ENCODE assay signal across 39 cellular contexts in genomic region chr12:132575661-132576060, GRCh38. TPM values are rescaled to one million over a fixed set of nuclear protein-coding genes. Genes with fewer than 3 reads are reported as not detected.
"Had no signal": no experiment of that assay in that cellular context is flagged by ENCODE, and none has a peak within 500 bp of the region (broad histone marks: within the 10 kb centered on the region; RNA-seq: fewer than 3 reads in every experiment).

No MANE protein-coding gene starts in this region.

- H3K4me3 ChIP-seq: adrenal gland, cardiac muscle cell had no signal

- H3K4me1 ChIP-seq: adrenal gland had no signal

- H3K27me3 Mint-ChIP-seq: activated B cell treated with CpG ODN at 0.5 μM for 24 hours; activated CD4-positive, alpha-beta memory T cell treated with anti-CD3 and anti-CD28 coated beads for 36 hours; activated CD4-positive, alpha-beta T cell treated with anti-CD3 and anti-CD28 coated beads, Interleukin-2, amount 10 ng/mL, durations not matched to agents 24 days and 14 days; activated CD8-positive, alpha-beta memory T cell treated with anti-CD3 and anti-CD28 coated beads, Interleukin-2, amount 10 ng/mL, durations not matched to agents 7 days and 5 days; activated CD8-positive, alpha-beta T cell treated with anti-CD3 and anti-CD28 coated beads for 36 hours; activated naive CD8-positive, alpha-beta T cell treated with anti-CD3 and anti-CD28 coated beads for 36 hours; activated T-helper 17 cell treated with anti-CD3 and anti-CD28 coated beads, Interleukin-2, amount 50 U/mL, for 72 hours; brain; central memory CD8-positive, alpha-beta T cell had no signal

- FAIRE-seq: bronchial epithelial cell, TTC549 had no signal

- ATAC-seq: activated CD8-positive, alpha-beta memory T cell treated with anti-CD3 and anti-CD28 coated beads, Interleukin-2, amount 10 ng/mL, durations not matched to agents 7 days and 5 days; activated CD8-positive, alpha-beta T cell treated with anti-CD3 and anti-CD28 coated beads for 36 hours; activated naive CD4-positive, alpha-beta T cell treated with anti-CD3 and anti-CD28 coated beads, Interleukin-2, amount 50 U/mL, for 72 hours; activated T-cell treated with anti-CD3 and anti-CD28 coated beads, Interleukin-2, amount 50 U/mL, for 4 hours; activated T-cell treated with anti-CD3 and anti-CD28 coated beads, Interleukin-2, amount 50 U/mL, for 72 hours; activated T-helper 17 cell treated with anti-CD3 and anti-CD28 coated beads, Interleukin-2, amount 50 U/mL, for 72 hours had no signal

- DNase-seq: activated B cell treated with CpG ODN at 0.5 μM for 24 hours; activated CD4-positive, alpha-beta memory T cell treated with anti-CD3 and anti-CD28 coated beads for 36 hours; activated CD4-positive, alpha-beta T cell treated with anti-CD3 and anti-CD28 coated beads for 4 hours; activated CD4-positive, alpha-beta T cell treated with anti-CD3 and anti-CD28 coated beads, Interleukin-2, amount 10 ng/mL, durations not matched to agents 24 days and 14 days; activated CD4-positive, alpha-beta T cell treated with anti-CD3 and anti-CD28 coated beads, Interleukin-2, amount 50 U/mL, for 1 hour; activated CD4-positive, alpha-beta T cell treated with anti-CD3 and anti-CD28 coated beads, Interleukin-2, amount 50 U/mL, for 4 hours; activated CD4-positive, CD25-positive, alpha-beta regulatory T cell treated with anti-CD3 and anti-CD28 coated beads, Interleukin-2, amount 50 U/mL, for 72 hours; activated CD8-positive, alpha-beta memory T cell treated with anti-CD3 and anti-CD28 coated beads for 24 hours; activated CD8-positive, alpha-beta memory T cell treated with anti-CD3 and anti-CD28 coated beads, Interleukin-2, amount 10 ng/mL, durations not matched to agents 7 days and 5 days; activated CD8-positive, alpha-beta memory T cell treated with anti-CD3 and anti-CD28 coated beads, Interleukin-2, amount 50 U/mL, for 48 hours; activated CD8-positive, alpha-beta T cell treated with anti-CD3 and anti-CD28 coated beads for 36 hours; activated effector memory CD4-positive, alpha-beta T cell treated with anti-CD3 and anti-CD28 coated beads, Interleukin-2, amount 50 U/mL, for 16 hours; activated gamma-delta T cell treated with Interleukin-2 at 50 U/mL for 16 hours; activated naive CD4-positive, alpha-beta T cell; activated naive CD4-positive, alpha-beta T cell treated with anti-CD3 and anti-CD28 coated beads for 36 hours; activated naive CD4-positive, alpha-beta T cell treated with anti-CD3 and anti-CD28 coated beads, Interleukin-2, amount 50 U/mL, for 16 hours; activated naive CD8-positive, alpha-beta T cell treated with anti-CD3 and anti-CD28 coated beads for 36 hours; activated T-cell treated with anti-CD3 and anti-CD28 coated beads, Interleukin-2, amount 50 U/mL, for 4 hours; activated T-cell treated with anti-CD3 and anti-CD28 coated beads, Interleukin-2, amount 50 U/mL, for 72 hours; adrenal gland; amniotic stem cell; aorta; caudate nucleus; cerebellar nuclear complex; T-helper 1 cell; T-helper 2 cell; T-helper 9 cell had no signal

- H3K4me1 Mint-ChIP-seq: activated B cell treated with CpG ODN at 0.5 μM for 24 hours; activated CD4-positive, alpha-beta T cell treated with anti-CD3 and anti-CD28 coated beads, Interleukin-2, amount 10 ng/mL, durations not matched to agents 24 days and 14 days; activated CD8-positive, alpha-beta memory T cell treated with anti-CD3 and anti-CD28 coated beads, Interleukin-2, amount 10 ng/mL, durations not matched to agents 7 days and 5 days; activated naive CD8-positive, alpha-beta T cell treated with anti-CD3 and anti-CD28 coated beads for 36 hours; activated T-helper 17 cell treated with anti-CD3 and anti-CD28 coated beads, Interleukin-2, amount 50 U/mL, for 72 hours; central memory CD8-positive, alpha-beta T cell had no signal

- H3K36me3 Mint-ChIP-seq: activated CD8-positive, alpha-beta memory T cell treated with anti-CD3 and anti-CD28 coated beads, Interleukin-2, amount 10 ng/mL, durations not matched to agents 7 days and 5 days; activated naive CD4-positive, alpha-beta T cell treated with anti-CD3 and anti-CD28 coated beads, Interleukin-2, amount 50 U/mL, for 72 hours had no signal

- H3K9me3 Mint-ChIP-seq: activated B cell treated with CpG ODN at 0.5 μM for 24 hours; activated CD4-positive, alpha-beta memory T cell treated with anti-CD3 and anti-CD28 coated beads for 36 hours; activated CD4-positive, alpha-beta T cell treated with anti-CD3 and anti-CD28 coated beads, Interleukin-2, amount 10 ng/mL, durations not matched to agents 24 days and 14 days; activated CD8-positive, alpha-beta T cell treated with anti-CD3 and anti-CD28 coated beads for 36 hours; activated naive CD4-positive, alpha-beta T cell treated with anti-CD3 and anti-CD28 coated beads for 36 hours; activated naive CD4-positive, alpha-beta T cell treated with anti-CD3 and anti-CD28 coated beads, Interleukin-2, amount 50 U/mL, for 72 hours; activated naive CD8-positive, alpha-beta T cell treated with anti-CD3 and anti-CD28 coated beads for 36 hours; activated T-cell treated with anti-CD3 and anti-CD28 coated beads, Interleukin-2, amount 50 U/mL, for 4 hours; activated T-cell treated with anti-CD3 and anti-CD28 coated beads, Interleukin-2, amount 50 U/mL, for 72 hours; activated T-helper 1 cell treated with anti-CD3 and anti-CD28 coated beads, Interleukin-12 subunit alpha, Interleukin-12 subunit beta, Interleukin-2, Interleukin-4 antibody, amounts not matched to agents 30 ng/mL and 10 ng/mL and 1 ng/mL, durations not matched to agents 14 hours and 24 hours and 36 hours; activated T-helper 17 cell treated with anti-CD3 and anti-CD28 coated beads, Interleukin-2, amount 50 U/mL, for 72 hours; brain; central memory CD8-positive, alpha-beta T cell; T-helper 1 cell treated with Interleukin-12 subunit alpha and Interleukin-12 subunit beta and Interleukin-4 antibody, amounts not matched to agents 30 μg/mL and 1 μg/mL, for 36 hours; T-helper 2 cell treated with Interferon-gamma antibody and Interleukin-4, amounts not matched to agents 5 μg/mL and 100 μg/mL, for 36 hours had no signal

- H3K9me3 ChIP-seq: adrenal gland had no signal

- H3K4me3 Mint-ChIP-seq: activated B cell treated with CpG ODN at 0.5 μM for 24 hours; activated CD4-positive, alpha-beta memory T cell treated with anti-CD3 and anti-CD28 coated beads for 36 hours; activated CD4-positive, alpha-beta T cell treated with anti-CD3 and anti-CD28 coated beads, Interleukin-2, amount 10 ng/mL, durations not matched to agents 24 days and 14 days; activated CD8-positive, alpha-beta memory T cell treated with anti-CD3 and anti-CD28 coated beads, Interleukin-2, amount 10 ng/mL, durations not matched to agents 7 days and 5 days; activated CD8-positive, alpha-beta T cell treated with anti-CD3 and anti-CD28 coated beads for 36 hours; activated naive CD4-positive, alpha-beta T cell treated with anti-CD3 and anti-CD28 coated beads for 36 hours; activated naive CD8-positive, alpha-beta T cell treated with anti-CD3 and anti-CD28 coated beads for 36 hours; activated T-cell treated with anti-CD3 and anti-CD28 coated beads, Interleukin-2, amount 50 U/mL, for 4 hours; activated T-cell treated with anti-CD3 and anti-CD28 coated beads, Interleukin-2, amount 50 U/mL, for 72 hours; activated T-helper 1 cell treated with anti-CD3 and anti-CD28 coated beads, Interleukin-12 subunit alpha, Interleukin-12 subunit beta, Interleukin-2, Interleukin-4 antibody, amounts not matched to agents 30 ng/mL and 10 ng/mL and 1 ng/mL, durations not matched to agents 14 hours and 24 hours and 36 hours; activated T-helper 17 cell treated with anti-CD3 and anti-CD28 coated beads, Interleukin-2, amount 50 U/mL, for 72 hours; brain; central memory CD8-positive, alpha-beta T cell; T-helper 1 cell treated with Interleukin-12 subunit alpha and Interleukin-12 subunit beta and Interleukin-4 antibody, amounts not matched to agents 30 μg/mL and 1 μg/mL, for 36 hours; T-helper 2 cell treated with Interferon-gamma antibody and Interleukin-4, amounts not matched to agents 5 μg/mL and 100 μg/mL, for 36 hours had no signal

- H3K27ac ChIP-seq: adrenal gland, cardiac muscle cell, VCaP had no signal

- H3K27me3 ChIP-seq: adrenal gland, cardiac muscle cell had no signal

- H3K27ac Mint-ChIP-seq: activated B cell treated with CpG ODN at 0.5 μM for 24 hours; activated CD4-positive, alpha-beta memory T cell treated with anti-CD3 and anti-CD28 coated beads for 36 hours; activated CD4-positive, alpha-beta T cell treated with anti-CD3 and anti-CD28 coated beads, Interleukin-2, amount 10 ng/mL, durations not matched to agents 24 days and 14 days; activated CD8-positive, alpha-beta memory T cell treated with anti-CD3 and anti-CD28 coated beads, Interleukin-2, amount 10 ng/mL, durations not matched to agents 7 days and 5 days; activated CD8-positive, alpha-beta T cell treated with anti-CD3 and anti-CD28 coated beads for 36 hours; activated naive CD4-positive, alpha-beta T cell treated with anti-CD3 and anti-CD28 coated beads for 36 hours; activated naive CD4-positive, alpha-beta T cell treated with anti-CD3 and anti-CD28 coated beads, Interleukin-2, amount 50 U/mL, for 72 hours; activated naive CD8-positive, alpha-beta T cell treated with anti-CD3 and anti-CD28 coated beads for 36 hours; activated T-cell treated with anti-CD3 and anti-CD28 coated beads, Interleukin-2, amount 50 U/mL, for 72 hours; activated T-helper 1 cell treated with anti-CD3 and anti-CD28 coated beads, Interleukin-12 subunit alpha, Interleukin-12 subunit beta, Interleukin-2, Interleukin-4 antibody, amounts not matched to agents 30 ng/mL and 10 ng/mL and 1 ng/mL, durations not matched to agents 14 hours and 24 hours and 36 hours; activated T-helper 17 cell treated with anti-CD3 and anti-CD28 coated beads, Interleukin-2, amount 50 U/mL, for 72 hours; T-helper 1 cell treated with Interleukin-12 subunit alpha and Interleukin-12 subunit beta and Interleukin-4 antibody, amounts not matched to agents 30 μg/mL and 1 μg/mL, for 36 hours; T-helper 2 cell treated with Interferon-gamma antibody and Interleukin-4, amounts not matched to agents 5 μg/mL and 100 μg/mL, for 36 hours had no signal

RNA-seq across cellular contexts. Expression of gene LRCOL1, which starts 34.7 kb away (rescaled TPM):
- total RNA-seq: activated B cell treated with CpG ODN at 0.5 μM for 24 hours; activated CD4-positive, alpha-beta memory T cell treated with anti-CD3 and anti-CD28 coated beads for 36 hours; activated CD4-positive, alpha-beta T cell treated with anti-CD3 and anti-CD28 coated beads, Interleukin-2, amount 10 ng/mL, durations not matched to agents 24 days and 14 days; activated CD8-positive, alpha-beta memory T cell treated with anti-CD3 and anti-CD28 coated beads, Interleukin-2, amount 10 ng/mL, durations not matched to agents 7 days and 5 days; activated CD8-positive, alpha-beta T cell treated with anti-CD3 and anti-CD28 coated beads for 36 hours; activated naive CD4-positive, alpha-beta T cell treated with anti-CD3 and anti-CD28 coated beads for 36 hours; activated naive CD4-positive, alpha-beta T cell treated with anti-CD3 and anti-CD28 coated beads, Interleukin-2, amount 50 U/mL, for 72 hours; activated naive CD8-positive, alpha-beta T cell treated with anti-CD3 and anti-CD28 coated beads for 36 hours; activated T-cell treated with anti-CD3 and anti-CD28 coated beads, Interleukin-2, amount 50 U/mL, for 4 hours; activated T-cell treated with anti-CD3 and anti-CD28 coated beads, Interleukin-2, amount 50 U/mL, for 72 hours; activated T-helper 1 cell treated with anti-CD3 and anti-CD28 coated beads, Interleukin-12 subunit alpha, Interleukin-12 subunit beta, Interleukin-2, Interleukin-4 antibody, amounts not matched to agents 30 ng/mL and 10 ng/mL and 1 ng/mL, durations not matched to agents 14 hours and 24 hours and 36 hours; activated T-helper 17 cell treated with anti-CD3 and anti-CD28 coated beads, Interleukin-2, amount 50 U/mL, for 72 hours; bronchial epithelial cell; cardiac muscle cell; chondrocyte had no signal
- polyA plus RNA-seq: cardiac muscle cell had no signal

RNA-seq across cellular contexts. Expression of gene P2RX2, which starts 42.9 kb away (rescaled TPM):
- total RNA-seq: activated B cell treated with CpG ODN at 0.5 μM for 24 hours; activated CD4-positive, alpha-beta memory T cell treated with anti-CD3 and anti-CD28 coated beads for 36 hours; activated CD4-positive, alpha-beta T cell treated with anti-CD3 and anti-CD28 coated beads, Interleukin-2, amount 10 ng/mL, durations not matched to agents 24 days and 14 days; activated CD8-positive, alpha-beta memory T cell treated with anti-CD3 and anti-CD28 coated beads, Interleukin-2, amount 10 ng/mL, durations not matched to agents 7 days and 5 days; activated CD8-positive, alpha-beta T cell treated with anti-CD3 and anti-CD28 coated beads for 36 hours; activated naive CD4-positive, alpha-beta T cell treated with anti-CD3 and anti-CD28 coated beads for 36 hours; activated naive CD4-positive, alpha-beta T cell treated with anti-CD3 and anti-CD28 coated beads, Interleukin-2, amount 50 U/mL, for 72 hours; activated naive CD8-positive, alpha-beta T cell treated with anti-CD3 and anti-CD28 coated beads for 36 hours; activated T-cell treated with anti-CD3 and anti-CD28 coated beads, Interleukin-2, amount 50 U/mL, for 4 hours; activated T-cell treated with anti-CD3 and anti-CD28 coated beads, Interleukin-2, amount 50 U/mL, for 72 hours; activated T-helper 1 cell treated with anti-CD3 and anti-CD28 coated beads, Interleukin-12 subunit alpha, Interleukin-12 subunit beta, Interleukin-2, Interleukin-4 antibody, amounts not matched to agents 30 ng/mL and 10 ng/mL and 1 ng/mL, durations not matched to agents 14 hours and 24 hours and 36 hours; activated T-helper 17 cell treated with anti-CD3 and anti-CD28 coated beads, Interleukin-2, amount 50 U/mL, for 72 hours; bronchial epithelial cell; cardiac muscle cell; chondrocyte had no signal
- polyA plus RNA-seq: aorta, cardiac muscle cell had no signal
